Comparison of ENCODE assay signal across 2 cellular contexts in genomic region chr4:99825272-99825671, GRCh38.
TF ChIP-seq lines count a peak whose summit lies in the region.

No MANE protein-coding gene starts in this region.

TF ChIP-seq in GM23338, 12 proteins besides CTCF, POLR2A, EP300 and RAD21:
- TF ChIP-seq NANOG (IDR thresholded peaks at IDR 0.05; ENCODE audit: borderline replicate concordance) (no peak), ETS1 (IDR thresholded peaks at IDR 0.05) (no peak), ZNF462 (CRISPR knock-in tag; IDR thresholded peaks at IDR 0.05) (no peak), POLR2AphosphoS5 (IDR thresholded peaks at IDR 0.05; ENCODE audit: low read depth) (no peak), REST (IDR thresholded peaks at IDR 0.05; ENCODE audit: unreplicated experiment) (no peak), EZH2phosphoT487 (IDR thresholded peaks at IDR 0.05; ENCODE audit: unreplicated experiment) (no peak), ZNF114 (CRISPR knock-in tag; IDR thresholded peaks at IDR 0.05) (no peak), STAT1 (IDR thresholded peaks at IDR 0.05; ENCODE audit: unreplicated experiment) (no peak), ZNF331 (CRISPR knock-in tag; IDR thresholded peaks at IDR 0.05; ENCODE audit: low read depth) (no peak), EZH2 (IDR thresholded peaks at IDR 0.05; ENCODE audit: low read depth, unreplicated experiment) (no peak), CREB1 (CRISPR knock-in tag; IDR thresholded peaks at IDR 0.05; ENCODE audit: low read depth) (no peak), JUNB (IDR thresholded peaks at IDR 0.05; ENCODE audit: unreplicated experiment) (no peak)

TF ChIP-seq in GM12878, 131 proteins besides CTCF, POLR2A, EP300 and RAD21:
- TF ChIP-seq NFXL1 (IDR thresholded peaks at IDR 0.05; ENCODE audit: borderline replicate concordance) (no peak), E4F1 (IDR thresholded peaks at IDR 0.05; ENCODE audit: borderline replicate concordance, partially characterized antibody) (no peak), SMC3 (IDR thresholded peaks at IDR 0.05; ENCODE audit: borderline replicate concordance, low read length) (no peak), IRF4 (IDR thresholded peaks at IDR 0.05; ENCODE audit: low read depth, low read length) (no peak), REST (IDR thresholded peaks at IDR 0.05; ENCODE audit: low read depth, low read length) (no peak), FOS (IDR thresholded peaks at IDR 0.05; ENCODE audit: borderline replicate concordance, extremely low read depth, insufficient read length) (no peak), RB1 (IDR thresholded peaks at IDR 0.05; ENCODE audit: borderline replicate concordance) (no peak), CREM (IDR thresholded peaks at IDR 0.05; ENCODE audit: low read depth) (no peak), NBN (IDR thresholded peaks at IDR 0.05) (no peak), YY1 (IDR thresholded peaks at IDR 0.05; ENCODE audit: low read depth, low read length) (no peak), E2F4 (IDR thresholded peaks at IDR 0.05; ENCODE audit: low read depth, low read length) (no peak), ZZZ3 (IDR thresholded peaks at IDR 0.05; ENCODE audit: control insufficient read depth, insufficient read length, low read depth) (no peak), HDGF (IDR thresholded peaks at IDR 0.05) (no peak), ESRRA (IDR thresholded peaks at IDR 0.05; ENCODE audit: low read length) (no peak), ZBTB33 (IDR thresholded peaks at IDR 0.05) (no peak), TCF3 (IDR thresholded peaks at IDR 0.05; ENCODE audit: borderline replicate concordance, insufficient read depth, low read depth, low read length) (no peak), CBX3 (IDR thresholded peaks at IDR 0.05; ENCODE audit: borderline replicate concordance, low read depth) (no peak), SKIL (IDR thresholded peaks at IDR 0.05; ENCODE audit: low read depth, poor library complexity, severe bottlenecking) (no peak), SPI1 (IDR thresholded peaks at IDR 0.05; ENCODE audit: borderline replicate concordance, insufficient read depth, low read depth, low read length) (no peak), SIX5 (IDR thresholded peaks at IDR 0.05; ENCODE audit: low read depth, low read length, severe bottlenecking) (no peak)
